8 cellular contexts compared by ENCODE assay signal in genomic region chr3:25664066-25664809, GRCh38. TPM values are rescaled to one million over a fixed set of nuclear protein-coding genes. Genes with fewer than 3 reads are reported as not detected.
DNase-seq lines count a peak whose midpoint lies in the region; ATAC-seq, FAIRE-seq and TF ChIP-seq lines count a peak whose summit lies in the region.

No MANE protein-coding gene starts in this region.

- peak overlapping the region; percentile 89 to 97 (median 90) for H3K4me3 ChIP-seq in Peyer's patch
- peak overlapping the region; percentile 73 to 91 for H3K4me3 ChIP-seq in neutrophil (ENCODE audit: low read depth in 1 of 2, low read length in 1 of 2)
- H3K4me3 ChIP-seq in suprapubic skin, result peak overlapping the region; percentile 82

- H3K9me3 ChIP-seq in Peyer's patch (no peaks in the 10 kb centered on the region), neutrophil (no peaks in the 10 kb centered on the region), suprapubic skin (no peaks in the 10 kb centered on the region)

- H3K36me3 ChIP-seq in Peyer's patch (no peaks in the 10 kb centered on the region), neutrophil (no peaks in the 10 kb centered on the region), suprapubic skin (no peaks in the 10 kb centered on the region)

- ATAC-seq in HG02763 (IDR thresholded peaks at IDR 0.05; ENCODE audit: unreplicated experiment), result peak; percentile 29

- peak; percentile 62 for DNase-seq in NCI-H146 (lab: John Stamatoyannopoulos, UW)
- DNase-seq in NCI-H146 treated with DMSO at 0.1 percent for 48 hours (lab: John Stamatoyannopoulos, UW; ENCODE audit: unreplicated experiment), result no peak
- peak; percentile 71 to 87 (median 86) for DNase-seq in Peyer's patch
- DNase-seq in activated gamma-delta T cell treated with anti-CD3 and anti-CD28 coated beads, Interleukin-2, amount 50 U/mL, for 16 hours (ENCODE audit: low read depth), result peak; percentile 53
- DNase-seq in frontal cortex (ENCODE audit: low spot score in 2 of 2), result peak; percentile 55 to 61
- DNase-seq in suprapubic skin (ENCODE audit: low spot score in 2 of 2), result peak; percentile 81 to 82

- H3K27me3 ChIP-seq in Peyer's patch (no peaks in the 10 kb centered on the region), neutrophil (no peaks in the 10 kb centered on the region), suprapubic skin (no peaks in the 10 kb centered on the region)

- WGBS in suprapubic skin, result under 1% methylated on average over 36 of the region's 106 CpGs

- TF ChIP-seq EP300 in suprapubic skin (IDR thresholded peaks at IDR 0.05), result no peak

- TF ChIP-seq POLR2A in Peyer's patch (IDR thresholded peaks at IDR 0.05) (no peak), suprapubic skin (IDR thresholded peaks at IDR 0.05) (no peak)

- H3K27ac ChIP-seq in Peyer's patch (peak overlapping the region; percentile 95 to 100 (median 99)), neutrophil (peak overlapping the region; percentile 97), suprapubic skin (peak overlapping the region; percentile 99)

- H3K4me1 ChIP-seq in Peyer's patch, result peaks cover 0 to 22% (median 6%) of the 10 kb centered on the region in 4 donors
- peaks cover 43% of the 10 kb centered on the region in 2 experiments for H3K4me1 ChIP-seq in neutrophil (ENCODE audit: control insufficient read depth in 1 of 2, insufficient read depth in 1 of 2, low read depth in 1 of 2, low read length in 1 of 2)
- peaks cover 39% of the 10 kb centered on the region for H3K4me1 ChIP-seq in suprapubic skin

- no peak for FAIRE-seq in frontal cortex (lab: Jason Lieb, UNC)

- TF ChIP-seq CTCF in Peyer's patch (IDR thresholded peaks at IDR 0.05) (no peak), neutrophil (IDR thresholded peaks at IDR 0.05) (no peak), suprapubic skin (IDR thresholded peaks at IDR 0.05) (no peak)

RNA-seq across cellular contexts. Expression of gene TOP2B, which starts 0.5 kb away (rescaled TPM):
- 100 to 1,000 TPM in 1 of 4 donors, 10 to 100 TPM in 3; 70.4 to 198 (median 73.8) TPM for total RNA-seq in Peyer's patch
- 423 TPM for total RNA-seq in frontal cortex
- total RNA-seq in suprapubic skin, result 100 to 1,000 TPM in 1 of 4 donors, 10 to 100 TPM in 3; 59.3 to 160 (median 83.5) TPM
